Comparison of ENCODE assay signal across 27 cellular contexts in the genomic region with DNA sequence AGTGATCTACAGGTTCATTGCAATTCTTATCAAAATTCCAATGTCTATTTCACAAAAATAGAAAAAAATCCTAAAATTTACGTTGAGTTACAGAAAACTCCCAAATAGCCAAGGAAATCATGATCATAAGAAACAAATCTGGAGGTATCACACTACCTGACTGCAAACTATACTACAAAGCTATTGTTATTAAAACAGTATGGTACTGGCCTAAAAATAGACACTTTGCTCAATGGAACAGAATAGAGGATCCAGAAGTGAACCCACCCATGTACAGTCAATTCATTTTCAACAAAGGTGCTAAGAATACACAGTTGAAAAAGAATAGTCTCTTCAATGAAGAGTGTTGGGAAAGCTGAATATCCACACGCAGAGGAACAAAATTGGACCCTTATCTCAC. TPM values are rescaled to one million over a fixed set of nuclear protein-coding genes. Genes with fewer than 3 reads are reported as not detected.
DNase-seq lines count a peak whose midpoint lies in the region; ATAC-seq, FAIRE-seq and TF ChIP-seq lines count a peak whose summit lies in the region.
"Had no signal": no experiment of that assay in that cellular context is flagged by ENCODE, and none has a peak within 500 bp of the region (broad histone marks: within the 10 kb centered on the region; RNA-seq: fewer than 3 reads in every experiment).

No MANE protein-coding gene starts in this region.

- H3K4me3 ChIP-seq in HEK293 (ENCODE audit: low read depth, low read length): no peak overlapping the region
- H3K4me3 ChIP-seq in K562: no peak overlapping the region
- H3K4me3 ChIP-seq: BLaER1, GM12878 had no signal

- 3% methylated on average over 2 of the region's 2 CpGs for WGBS in K562 (ENCODE audit: insufficient coverage, low coverage, missing lambda C conversion rate)

- H3K4me1 ChIP-seq in HEK293 (ENCODE audit: control insufficient read depth, insufficient read depth, low read length) (no peaks in the 10 kb centered on the region), K562 (replicated peaks in 1 of 2; ENCODE audit: control insufficient read depth in 2 of 2, insufficient read depth in 2 of 2, low read length in 2 of 2) (no peaks in the 10 kb centered on the region)
- H3K4me1 ChIP-seq: BE2C, BLaER1 had no signal

- BruUV-seq in K562 (replicated peaks; lab: Mats Ljungman, UMichigan): no TSS peak

- TF ChIP-seq EP300 in K562 (IDR thresholded peaks at IDR 0.05; ENCODE audit: low read length): no peak

- no peak for TF ChIP-seq RAD21 in K562 (CRISPR knock-in tag; conservative IDR thresholded peaks at IDR 0.05 in 1 of 2, IDR thresholded peaks at IDR 0.05 in 1 of 2)

- H3K36me3 ChIP-seq in HEK293 (ENCODE audit: control insufficient read depth in 2 of 2, insufficient read depth in 1 of 2, low read length in 2 of 2) (no peaks in the 10 kb centered on the region), K562 (ENCODE audit: control insufficient read depth, insufficient read depth, low read length) (no peaks in the 10 kb centered on the region)
- H3K36me3 ChIP-seq: BE2C, BLaER1 had no signal

- H3K27me3 ChIP-seq in K562 (ENCODE audit: control insufficient read depth in 2 of 2, insufficient read depth in 2 of 2, low read length in 2 of 2): no peaks in the 10 kb centered on the region
- H3K27me3 ChIP-seq: BE2C, BLaER1 had no signal

- H3K4me3 Mint-ChIP-seq in WTC11 (no peak overlapping the region), HFFc6 (no peak overlapping the region)
- H3K4me3 Mint-ChIP-seq: CD14-positive monocyte; CD4-positive, alpha-beta memory T cell; CD4-positive, CD25-positive, alpha-beta regulatory T cell; CD8-positive, alpha-beta memory T cell had no signal

- no peak overlapping the region for H2AFZ ChIP-seq in K562 (ENCODE audit: low read depth, low read length)

- no peaks in the 10 kb centered on the region for H3K9me1 ChIP-seq in K562 (ENCODE audit: control insufficient read depth, insufficient read depth, low read length)

- intact Hi-C loops in K562 (cut with micrococcal nuclease): no loop called here
- intact Hi-C loops in sciatic nerve (cut with DNase I): no loop called here

- H4K20me1 ChIP-seq in K562 (replicated peaks; ENCODE audit: control insufficient read depth, insufficient read depth, low read length): no peaks in the 10 kb centered on the region
- H4K20me1 ChIP-seq: BLaER1 had no signal

- H3K27ac ChIP-seq in HEK293 (ENCODE audit: extremely low read depth, low read depth, low read length) (no peak overlapping the region), K562 (ENCODE audit: extremely low read depth, low read depth, low read length) (no peak overlapping the region)
- H3K27ac ChIP-seq: BLaER1 had no signal

- TF ChIP-seq CTCF in HEK293 (tag by site-specific recombination; IDR thresholded peaks at IDR 0.05) (no peak), WTC11 (IDR thresholded peaks at IDR 0.05) (no peak), K562 (IDR thresholded peaks at IDR 0.05 in 2 of 3, conservative IDR thresholded peaks at IDR 0.05 in 1 of 3; ENCODE audit: insufficient read depth in 2 of 3, low read depth in 1 of 3, low read length in 3 of 3) (no peak), HFFc6 (IDR thresholded peaks at IDR 0.05) (no peak)

- in situ Hi-C loops in K562 (cut with MboI): no loop called here

- no peak for TF ChIP-seq POLR2A in K562 (conservative IDR thresholded peaks at IDR 0.05)

- H3K27ac Mint-ChIP-seq in WTC11 (no peak overlapping the region), HFFc6 (no peak overlapping the region)
- H3K27ac Mint-ChIP-seq: CD14-positive monocyte; CD4-positive, alpha-beta memory T cell; CD4-positive, CD25-positive, alpha-beta regulatory T cell had no signal

- H3K4me1 Mint-ChIP-seq in WTC11 (peaks cover 3% of the 10 kb centered on the region; the same call in 1 of the 2 replicates), HFFc6 (ENCODE audit: low read depth) (no peaks in the 10 kb centered on the region)
- H3K4me1 Mint-ChIP-seq: CD14-positive monocyte; CD4-positive, alpha-beta memory T cell; CD8-positive, alpha-beta memory T cell had no signal

- CTCF ChIA-PET in HEK293 (lab: Yijun Ruan, JAX) (no interaction called here), WTC11 (lab: Charles Lee) (no interaction called here), K562 (lab: Yijun Ruan, JAX; ENCODE audit: low intra/inter-chr PET ratio) (no interaction called here)

- POLR2A ChIA-PET in HEK293 (lab: Yijun Ruan, JAX): no interaction called here
- POLR2A ChIA-PET in WTC11 (lab: Charles Lee): no interaction called here
- POLR2A ChIA-PET in K562 (lab: Yijun Ruan, JAX): interaction anchor here (0.9 kb wide), 1 partner anchor 10 kb away, joined by 3 read pairs; no protein-coding TSS in a partner anchor

- ATAC-seq in WTC11 (no peak), K562 (no peak), sciatic nerve (no peak)
- ATAC-seq: GM12878 had no signal

- H3K9me3 Mint-ChIP-seq in WTC11 (peaks cover 51% of the 10 kb centered on the region), HFFc6 (no peaks in the 10 kb centered on the region)

- no peak for FAIRE-seq in K562 (lab: Jason Lieb, UNC)
- FAIRE-seq: GM12878, GM12892, GM18507 had no signal

- H3K9ac ChIP-seq in K562 (ENCODE audit: insufficient read depth in 1 of 2, low read depth in 2 of 2, low read length in 2 of 2): no peak overlapping the region
- H3K9ac ChIP-seq: BLaER1 had no signal

- no peaks in the 10 kb centered on the region for H3K9me3 ChIP-seq in HEK293 (ENCODE audit: control insufficient read depth, insufficient read depth, low read depth, low read length)
- peaks cover 3% of the 10 kb centered on the region for H3K9me3 ChIP-seq in K562 (replicated peaks; ENCODE audit: control insufficient read depth, insufficient read depth, low read depth, low read length)
- H3K9me3 ChIP-seq: BE2C had no signal

- DNase-seq in WTC11 (ENCODE audit: low spot score): no peak
- DNase-seq in K562 (ENCODE audit: extremely low read depth in 1 of 4, low spot score in 3 of 4): no peak
- DNase-seq in sciatic nerve (ENCODE audit: low spot score): no peak
- no peak for DNase-seq in T-helper 2 cell
- no peak for DNase-seq in HFFc6
- DNase-seq: 8988T; ACHN; BE2C; C1 segment of cervical spinal cord; CD4-positive, alpha-beta memory T cell; CD4-positive, CD25-positive, alpha-beta regulatory T cell; CD8-positive, alpha-beta memory T cell; COR-L47; DMS 273 treated with DMSO at 0.1 percent for 48 hours; DMS153; DMS53; DMS79; DND-41; EL; GDM1 had no signal

- no peaks in the 10 kb centered on the region for H3K79me2 ChIP-seq in K562 (ENCODE audit: control insufficient read depth, insufficient read depth, low read length)

- H3K36me3 Mint-ChIP-seq in WTC11: peaks cover 20% of the 10 kb centered on the region
- no peaks in the 10 kb centered on the region for H3K36me3 Mint-ChIP-seq in HFFc6 (ENCODE audit: low read depth)
- H3K36me3 Mint-ChIP-seq: CD14-positive monocyte had no signal

- no peak overlapping the region for H3K4me2 ChIP-seq in K562 (ENCODE audit: insufficient read depth, low read length)
- H3K4me2 ChIP-seq: BLaER1 had no signal

- H3K27me3 Mint-ChIP-seq in WTC11 (ENCODE audit: low read depth) (no peaks in the 10 kb centered on the region), HFFc6 (ENCODE audit: insufficient read depth) (no peaks in the 10 kb centered on the region)

TF ChIP-seq in K562, 482 proteins besides CTCF, POLR2A, EP300 and RAD21 (continues in another document):
- TF ChIP-seq SUPT5H (IDR thresholded peaks at IDR 0.05) (no peak), GATA2 (CRISPR knock-in tag; IDR thresholded peaks at IDR 0.05) (no peak)

RNA-seq across cellular contexts. Expression of a gene that starts 30.2 kb away (rescaled TPM):
- total RNA-seq in WTC11 (2021) (0.24 to 0.69 TPM (median 0.46 TPM) in 3 replicates), K562 (2014; rRNA removed) (0.45 and 0.73 TPM in 2 replicates), K562 (2014; rRNA removed; fragmentation: Illumina TruSeq; extraction: Trizol) (0.69 and 1.1 TPM in 2 replicates), K562 (2015; rRNA removed; fragmentation: Illumina TruSeq; extraction: Trizol) (2.0 and 2.2 TPM in 2 replicates), K562 (2021) (0.71 and 1.1 TPM in 2 replicates), sciatic nerve (80.0 TPM)
- 0.21 and 0.55 TPM in 2 replicates for total RNA-seq in K562 (2011; cell fraction: chromatin; rRNA removed; ENCODE audit: low replicate concordance)
- 0.17 TPM in 1 of 2 replicates, not detected in the other for total RNA-seq in K562 (2011; cell fraction: nucleolus; rRNA removed)
- total RNA-seq in K562 (2011; cell fraction: nucleoplasm; rRNA removed): 0.23 TPM in 1 of 2 replicates, not detected in the other
- polyA plus RNA-seq in K562 (2011; rRNA removed) (0.45 and 2.2 TPM in 2 replicates), K562 (2014; fragmentation: Illumina TruSeq; extraction: Trizol) (0.98 and 1.0 TPM in 2 replicates), K562 (2014; fragmentation: Nextera tagmentation; extraction: Ambion mirVana) (under 1 TPM; 0.63 to 0.84 TPM), K562 (2014; rRNA removed) (0.58 and 1.7 TPM in 2 replicates)
- 0.21 and 1.7 TPM in 2 replicates for polyA plus RNA-seq in K562 (2011; cell fraction: cytosol; rRNA removed)
- polyA plus RNA-seq in K562 (2011; cell fraction: nucleus; rRNA removed): 0.57 and 2.3 TPM in 2 replicates
- 1.7 and 7.3 TPM in 2 replicates for polyA plus RNA-seq in K562 (2012)
- 0.49 and 2.9 TPM in 2 replicates for polyA minus RNA-seq in K562 (2011; rRNA and poly(A)+ RNA removed)
- polyA minus RNA-seq in K562 (2011; cell fraction: cytosol; rRNA and poly(A)+ RNA removed): 1.0 TPM in 1 of 2 replicates, not detected in the other
- 0.27 and 1.8 TPM in 2 replicates for polyA minus RNA-seq in K562 (2011; cell fraction: nucleus; rRNA and poly(A)+ RNA removed)
- under 1 TPM; 0.40 to 0.85 (median 0.52) TPM for total RNA-seq in HFFc6 (2021; fragmentation: NEBNext Ultra II Directional; extraction: Animal tissue kit (Norgen Biotek cat#: 25700))
- total RNA-seq: G401 had no signal

RNA-seq across cellular contexts. Expression of a gene that starts 30.7 kb away (rescaled TPM):
- total RNA-seq in WTC11 (2021) (0.20 to 0.44 TPM in 2 of 3 replicates, not detected in the other), K562 (2014; rRNA removed) (not detected in 2 replicates), K562 (2014; rRNA removed; fragmentation: Illumina TruSeq; extraction: Trizol) (not detected in 2 replicates), K562 (2015; rRNA removed; fragmentation: Illumina TruSeq; extraction: Trizol) (not detected in 2 replicates), K562 (2021) (0.20 TPM in 1 of 2 replicates, not detected in the other), sciatic nerve (38.4 TPM)
- not detected in 2 replicates for total RNA-seq in K562 (2011; cell fraction: chromatin; rRNA removed; ENCODE audit: low replicate concordance)
- not detected in 2 replicates for total RNA-seq in K562 (2011; cell fraction: nucleolus; rRNA removed)
- total RNA-seq in K562 (2011; cell fraction: nucleoplasm; rRNA removed): not detected in 2 replicates
- polyA plus RNA-seq in K562 (2011; rRNA removed) (not detected in 2 replicates), K562 (2014; fragmentation: Illumina TruSeq; extraction: Trizol) (not detected in 2 replicates), K562 (2014; fragmentation: Nextera tagmentation; extraction: Ambion mirVana) (not detected), K562 (2014; rRNA removed) (not detected in 2 replicates)
- not detected in 2 replicates for polyA plus RNA-seq in K562 (2011; cell fraction: cytosol; rRNA removed)
- not detected in 2 replicates for polyA plus RNA-seq in K562 (2011; cell fraction: nucleus; rRNA removed)
- not detected in 2 replicates for polyA plus RNA-seq in K562 (2012)
- not detected in 2 replicates for polyA minus RNA-seq in K562 (2011; rRNA and poly(A)+ RNA removed)
- polyA minus RNA-seq in K562 (2011; cell fraction: cytosol; rRNA and poly(A)+ RNA removed): not detected in 2 replicates
- polyA minus RNA-seq in K562 (2011; cell fraction: nucleus; rRNA and poly(A)+ RNA removed): not detected in 2 replicates
- 10 to 100 TPM; 26.7 to 32.7 (median 29.9) TPM for total RNA-seq in HFFc6 (2021; fragmentation: NEBNext Ultra II Directional; extraction: Animal tissue kit (Norgen Biotek cat#: 25700))
- total RNA-seq: G401 had no signal

Comparison
In these comparisons a context has a peak if more than half of its experiments do, and no peak if none do; other contexts are left out.
1. RNA of a gene that starts 30.2 kb away (total RNA-seq): 80.0 TPM in sciatic nerve (single experiment); 0.17 to 2.2 TPM in K562, 0.40 to 0.85 TPM in HFFc6 and 0.24 to 0.69 TPM in WTC11; every median in the first group is over 10 times any median in the second.
2. RNA of a gene that starts 30.7 kb away (total RNA-seq): 38.4 TPM in sciatic nerve (single experiment) and 26.7 to 32.7 TPM in HFFc6; 0.20 to 0.44 TPM in WTC11 and 0.20 TPM in K562; every median in the first group is over 10 times any median in the second.